In the genomic region with DNA sequence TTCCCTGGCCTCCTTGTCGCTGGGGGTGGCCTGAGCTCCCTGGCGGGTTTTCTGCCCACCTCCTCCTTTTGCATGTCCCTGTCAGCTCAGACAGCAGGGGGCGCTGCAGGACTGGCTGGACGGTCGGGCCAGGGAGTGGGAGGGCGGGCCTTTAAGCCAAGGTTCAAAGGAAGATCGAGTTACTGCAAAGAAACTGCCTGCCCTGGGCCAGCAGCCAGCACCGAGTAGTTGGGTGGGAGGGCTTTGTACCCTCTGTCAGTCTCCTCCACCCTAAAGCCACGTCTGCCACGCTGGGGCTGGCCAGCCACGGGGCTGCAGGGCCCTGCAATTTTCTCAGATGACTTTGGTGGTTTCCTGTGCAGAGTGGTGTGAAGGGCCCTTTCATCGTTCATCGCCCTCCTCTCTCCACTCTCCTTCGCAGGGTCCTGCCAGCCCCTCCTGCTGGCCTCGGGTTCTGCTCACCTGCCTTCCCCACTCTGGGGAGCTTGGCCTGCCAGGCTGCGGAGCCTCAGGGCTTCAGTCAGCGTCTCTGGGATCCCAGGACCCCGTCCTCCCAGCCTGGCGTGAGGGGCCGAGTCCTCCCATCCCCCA, we compare ENCODE assay signal across 8 cellular contexts. TPM values are rescaled to one million over a fixed set of nuclear protein-coding genes. Genes with fewer than 3 reads are reported as not detected.
DNase-seq lines count a peak whose midpoint lies in the region; ATAC-seq and TF ChIP-seq lines count a peak whose summit lies in the region.

No MANE protein-coding gene starts in this region.

- peak; percentile 91 for TF ChIP-seq CTCF in GM12873 (IDR thresholded peaks at IDR 0.05; ENCODE audit: insufficient read depth, low read depth, low read length, missing control alignments)
- TF ChIP-seq CTCF in OCI-LY3 (IDR thresholded peaks at IDR 0.05; ENCODE audit: low read depth, low read length) = peak; percentile 82
- TF ChIP-seq CTCF in esophagus squamous epithelium (IDR thresholded peaks at IDR 0.05) = peak; percentile 90 to 98 (median 96)

- H3K9me3 ChIP-seq in OCI-LY3 (ENCODE audit: insufficient read depth, low read length) (no peaks in the 10 kb centered on the region), esophagus squamous epithelium (no peaks in the 10 kb centered on the region)

- WGBS in esophagus squamous epithelium, 2 donors = 0 to 6% methylated on average over 5 to 15 of the region's 20 CpGs

- TF ChIP-seq EP300 in Ishikawa (IDR thresholded peaks at IDR 0.05; ENCODE audit: borderline replicate concordance) = no peak

- H3K4me2 ChIP-seq in OCI-LY3 (ENCODE audit: low read length) = peak overlapping the region; percentile 54

- TF ChIP-seq RAD21 in Ishikawa (IDR thresholded peaks at IDR 0.05; ENCODE audit: low read depth) = peak; percentile 99

- H3K27me3 ChIP-seq in OCI-LY3 (ENCODE audit: low read depth, low read length) = 0 out of 2 replicates have a peak, but pooled peaks cover 5% of the 10 kb centered on the region
- H3K27me3 ChIP-seq in esophagus squamous epithelium = peaks cover 0 to 39% (median 0%) of the 10 kb centered on the region in 4 donors

- H3K36me3 ChIP-seq in OCI-LY3 (replicated peaks; ENCODE audit: low read depth, low read length) = no peaks in the 10 kb centered on the region
- no peaks in the 10 kb centered on the region for H3K36me3 ChIP-seq in esophagus squamous epithelium

- ATAC-seq in GM21786 (IDR thresholded peaks at IDR 0.05; ENCODE audit: unreplicated experiment) = no peak

- peak; percentile 91 for DNase-seq in activated T-cell treated with anti-CD3 and anti-CD28 coated beads, Interleukin-2, amount 50 U/mL, for 1 hour
- DNase-seq in esophagus squamous epithelium (lab: John Stamatoyannopoulos, UW) (peak; percentile 44), myocyte (ENCODE audit: low read depth) (peak; percentile 6)
- peak; percentile 72 to 93 for DNase-seq in stimulated activated CD8-positive, alpha-beta memory T cell treated with anti-CD3 and anti-CD28 coated beads, Interleukin-4, amount 100 ng/mL, for 4 hours (ENCODE audit: low read depth in 2 of 2, low spot score in 1 of 2)

- intact Hi-C loops in esophagus squamous epithelium (cut with DNase I) = loop anchor here (2.0 to 10.0 kb wide), 2 partner anchors 77 to 115 kb away; no protein-coding TSS in a partner anchor

- 0 out of 2 replicates have a peak overlapping the region, but pooled peaks have one; percentile 1 for H3K9ac ChIP-seq in OCI-LY3 (ENCODE audit: low read length)

- no peaks in the 10 kb centered on the region for H4K20me1 ChIP-seq in OCI-LY3 (ENCODE audit: insufficient read depth, low read length)

- no peak overlapping the region for H3K27ac ChIP-seq in OCI-LY3 (ENCODE audit: low read length)
- H3K27ac ChIP-seq in esophagus squamous epithelium = peak overlapping the region in 3 of 4 donors; percentile 68 to 77 (median 70)

- TF ChIP-seq POLR2A in esophagus squamous epithelium (IDR thresholded peaks at IDR 0.05) = no peak

- peak overlapping the region; percentile 18 for H3K4me3 ChIP-seq in OCI-LY3 (ENCODE audit: low read length)
- peak overlapping the region in 2 of 4 donors; percentile 8 to 48 for H3K4me3 ChIP-seq in esophagus squamous epithelium

- no peaks in the 10 kb centered on the region for H3K79me2 ChIP-seq in OCI-LY3 (ENCODE audit: low read length)

- H2AFZ ChIP-seq in OCI-LY3 (ENCODE audit: low read depth, low read length) = peak overlapping the region; percentile 93

- H3K4me1 ChIP-seq in OCI-LY3 (ENCODE audit: low read length) = peaks cover 4% of the 10 kb centered on the region; the same call in 1 of the 2 replicates
- H3K4me1 ChIP-seq in esophagus squamous epithelium = peaks cover 15 to 30% (median 16%) of the 10 kb centered on the region in 3 donors

TF ChIP-seq in Ishikawa, 13 proteins besides CTCF, POLR2A, EP300 and RAD21:
- TF ChIP-seq EGR1 (IDR thresholded peaks at IDR 0.05) (no peak), ZBTB7A (IDR thresholded peaks at IDR 0.05; ENCODE audit: low read depth) (no peak), NFIC (IDR thresholded peaks at IDR 0.05) (0 out of 2 replicates have a peak, but pooled peaks have one; percentile 18), YY1 (IDR thresholded peaks at IDR 0.05; ENCODE audit: low read depth) (no peak), TCF12 (IDR thresholded peaks at IDR 0.05; ENCODE audit: low read depth) (no peak), FOXM1 (IDR thresholded peaks at IDR 0.05; ENCODE audit: borderline replicate concordance, low read depth) (no peak)
- TF ChIP-seq, protein P1, sequence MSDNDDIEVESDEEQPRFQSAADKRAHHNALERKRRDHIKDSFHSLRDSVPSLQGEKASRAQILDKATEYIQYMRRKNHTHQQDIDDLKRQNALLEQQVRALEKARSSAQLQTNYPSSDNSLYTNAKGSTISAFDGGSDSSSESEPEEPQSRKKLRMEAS (IDR thresholded peaks at IDR 0.05) = no peak
- TF ChIP-seq, protein P2, sequence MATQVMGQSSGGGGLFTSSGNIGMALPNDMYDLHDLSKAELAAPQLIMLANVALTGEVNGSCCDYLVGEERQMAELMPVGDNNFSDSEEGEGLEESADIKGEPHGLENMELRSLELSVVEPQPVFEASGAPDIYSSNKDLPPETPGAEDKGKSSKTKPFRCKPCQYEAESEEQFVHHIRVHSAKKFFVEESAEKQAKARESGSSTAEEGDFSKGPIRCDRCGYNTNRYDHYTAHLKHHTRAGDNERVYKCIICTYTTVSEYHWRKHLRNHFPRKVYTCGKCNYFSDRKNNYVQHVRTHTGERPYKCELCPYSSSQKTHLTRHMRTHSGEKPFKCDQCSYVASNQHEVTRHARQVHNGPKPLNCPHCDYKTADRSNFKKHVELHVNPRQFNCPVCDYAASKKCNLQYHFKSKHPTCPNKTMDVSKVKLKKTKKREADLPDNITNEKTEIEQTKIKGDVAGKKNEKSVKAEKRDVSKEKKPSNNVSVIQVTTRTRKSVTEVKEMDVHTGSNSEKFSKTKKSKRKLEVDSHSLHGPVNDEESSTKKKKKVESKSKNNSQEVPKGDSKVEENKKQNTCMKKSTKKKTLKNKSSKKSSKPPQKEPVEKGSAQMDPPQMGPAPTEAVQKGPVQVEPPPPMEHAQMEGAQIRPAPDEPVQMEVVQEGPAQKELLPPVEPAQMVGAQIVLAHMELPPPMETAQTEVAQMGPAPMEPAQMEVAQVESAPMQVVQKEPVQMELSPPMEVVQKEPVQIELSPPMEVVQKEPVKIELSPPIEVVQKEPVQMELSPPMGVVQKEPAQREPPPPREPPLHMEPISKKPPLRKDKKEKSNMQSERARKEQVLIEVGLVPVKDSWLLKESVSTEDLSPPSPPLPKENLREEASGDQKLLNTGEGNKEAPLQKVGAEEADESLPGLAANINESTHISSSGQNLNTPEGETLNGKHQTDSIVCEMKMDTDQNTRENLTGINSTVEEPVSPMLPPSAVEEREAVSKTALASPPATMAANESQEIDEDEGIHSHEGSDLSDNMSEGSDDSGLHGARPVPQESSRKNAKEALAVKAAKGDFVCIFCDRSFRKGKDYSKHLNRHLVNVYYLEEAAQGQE (IDR thresholded peaks at IDR 0.05; ENCODE audit: low read depth) = no peak

RNA-seq across cellular contexts. Expression of a gene that starts 12.3 kb away (rescaled TPM):
- total RNA-seq in esophagus squamous epithelium (under 1 TPM in 1 of 4 donors, not detected in 3; 0.38 TPM), myocyte (not detected in 2 replicates)
- not detected for polyA plus RNA-seq in myocyte (2012)

RNA-seq across cellular contexts. Expression of a gene that starts 17.9 kb away (rescaled TPM):
- total RNA-seq in esophagus squamous epithelium (not detected), myocyte (not detected in 2 replicates)
- polyA plus RNA-seq in myocyte (2012) = not detected

RNA-seq across cellular contexts. Expression of a gene that starts 52.3 kb away (rescaled TPM):
- total RNA-seq in esophagus squamous epithelium (10 to 100 TPM in 2 of 4 donors, 1 to 10 TPM in 2; 6.3 to 21.6 (median 11.7) TPM), myocyte (0.52 TPM in 1 of 2 replicates, not detected in the other)
- polyA plus RNA-seq in myocyte (2012) = 3.3 TPM

RNA-seq across cellular contexts. Expression of a gene that starts 53.6 kb away (rescaled TPM):
- under 1 TPM in 2 of 4 donors, not detected in 2; 0.12 to 0.76 TPM for total RNA-seq in esophagus squamous epithelium
- total RNA-seq in myocyte = not detected in 2 replicates
- not detected for polyA plus RNA-seq in myocyte (2012)

Comparison
In these comparisons a context has a peak if more than half of its experiments do, and no peak if none do; other contexts are left out.
1. DNase-seq: peak in every context shown above with its lines; median percentile 91 in activated T-cell treated with anti-CD3 and anti-CD28 coated beads, Interleukin-2, amount 50 U/mL, for 1 hour; 82 in stimulated activated CD8-positive, alpha-beta memory T cell treated with anti-CD3 and anti-CD28 coated beads, Interleukin-4, amount 100 ng/mL, for 4 hours; 44 in esophagus squamous epithelium; 6 in myocyte.